8 cellular contexts compared by ENCODE assay signal in the genomic region with DNA sequence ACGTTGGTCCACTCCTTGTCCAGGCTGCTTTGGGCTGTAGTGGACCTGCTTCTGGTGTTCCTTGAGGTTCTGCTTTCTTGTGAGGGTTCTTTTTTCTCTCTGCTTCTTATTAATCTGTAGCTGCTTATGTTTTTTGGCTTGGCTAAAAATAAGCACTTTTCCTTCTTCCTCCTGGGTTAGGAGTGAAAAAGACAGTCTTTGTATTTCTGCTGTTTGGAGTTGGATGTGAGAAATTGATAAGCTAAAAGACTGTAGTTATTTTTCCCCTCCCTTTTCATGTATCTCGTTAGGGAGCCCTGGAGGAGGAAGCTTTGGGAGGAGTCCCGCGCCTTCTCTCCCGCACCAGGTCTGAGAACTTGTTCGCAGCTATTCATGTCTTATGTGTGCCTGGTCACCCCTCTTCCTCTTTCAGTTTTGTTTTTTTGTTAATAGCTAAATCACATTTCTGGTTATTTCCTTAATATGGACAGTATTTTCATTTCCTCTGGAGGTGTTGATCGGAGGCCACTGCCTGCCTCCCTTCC.
DNase-seq lines count a peak whose midpoint lies in the region; ATAC-seq, FAIRE-seq and TF ChIP-seq lines count a peak whose summit lies in the region.
"Had no signal": no experiment of that assay in that cellular context is flagged by ENCODE, and none has a peak within 500 bp of the region (broad histone marks: within the 10 kb centered on the region; RNA-seq: fewer than 3 reads in every experiment).

No MANE protein-coding gene starts in this region.

- DNase-seq in astrocyte (ENCODE audit: low read depth) (no peak), NCI-H2081 (lab: John Stamatoyannopoulos, UW) (no peak), vagina (ENCODE audit: extremely low spot score in 2 of 2) (no peak), iPS-NIHi11 (ENCODE audit: low spot score) (no peak)
- DNase-seq: stimulated activated CD8-positive, alpha-beta memory T cell treated with anti-CD3 and anti-CD28 coated beads, Interleukin-4, amount 100 ng/mL, for 48 hours had no signal

- H3K4me1 Mint-ChIP-seq in IgD-negative memory B cell: peaks cover 29 to 58% (median 48%) of the 10 kb centered on the region in 3 donors
- H3K4me1 Mint-ChIP-seq in astrocyte (ENCODE audit: low read depth, unreplicated experiment): peaks cover 82% of the 10 kb centered on the region

- H3K9ac ChIP-seq in astrocyte (ENCODE audit: low read length): no peak overlapping the region
- H3K9ac ChIP-seq in skeletal muscle tissue (ENCODE audit: low read depth in 1 of 3, low read length in 3 of 3): no peak overlapping the region

- peaks cover 94% of the 10 kb centered on the region for H3K79me2 ChIP-seq in astrocyte (ENCODE audit: insufficient read depth, low read length)

- H3K27me3 ChIP-seq in astrocyte (ENCODE audit: insufficient read depth, low read length): no peaks in the 10 kb centered on the region
- H3K27me3 ChIP-seq in skeletal muscle tissue (ENCODE audit: control insufficient read depth in 3 of 3, insufficient read depth in 3 of 3, low read length in 3 of 3): no peaks in the 10 kb centered on the region
- no peaks in the 10 kb centered on the region for H3K27me3 ChIP-seq in vagina

- H3K4me1 ChIP-seq in astrocyte (ENCODE audit: insufficient read depth, low read length): peaks cover 17% of the 10 kb centered on the region
- H3K4me1 ChIP-seq in skeletal muscle tissue (ENCODE audit: control insufficient read depth in 3 of 3, insufficient read depth in 3 of 3, low read length in 3 of 3): peaks cover 63 to 92% (median 69%) of the 10 kb centered on the region in 3 donors
- peaks cover 28% of the 10 kb centered on the region for H3K4me1 ChIP-seq in vagina

- H3K4me3 ChIP-seq in astrocyte (ENCODE audit: insufficient read depth, low read depth, low read length): no peak overlapping the region
- H3K4me3 ChIP-seq in skeletal muscle tissue (ENCODE audit: low read length in 3 of 3): no peak overlapping the region
- H3K4me3 ChIP-seq in vagina: no peak overlapping the region

- H3K9me3 Mint-ChIP-seq in IgD-negative memory B cell (no peaks in the 10 kb centered on the region), astrocyte (ENCODE audit: unreplicated experiment) (no peaks in the 10 kb centered on the region)

- no peak overlapping the region for H3K27ac ChIP-seq in astrocyte (ENCODE audit: low read depth, low read length)
- H3K27ac ChIP-seq in skeletal muscle tissue (ENCODE audit: low read depth, low read length): peak overlapping the region; percentile 34
- H3K27ac ChIP-seq in vagina: no peak overlapping the region

- no peak for TF ChIP-seq POLR2A in vagina (IDR thresholded peaks at IDR 0.05)

- no peaks in the 10 kb centered on the region for H3K9me3 ChIP-seq in astrocyte (ENCODE audit: insufficient read depth, low read depth, low read length)
- H3K9me3 ChIP-seq in skeletal muscle tissue (ENCODE audit: control insufficient read depth in 3 of 3, low read length in 3 of 3): no peaks in the 10 kb centered on the region
- H3K9me3 ChIP-seq in vagina: no peaks in the 10 kb centered on the region

- peak overlapping the region; percentile 84 to 98 (median 98) for H3K27ac Mint-ChIP-seq in IgD-negative memory B cell
- H3K27ac Mint-ChIP-seq in astrocyte (ENCODE audit: unreplicated experiment): peak overlapping the region; percentile 11

- no peak for FAIRE-seq in astrocyte (lab: Jason Lieb, UNC)

- no peaks in the 10 kb centered on the region for H3K36me3 ChIP-seq in astrocyte (ENCODE audit: insufficient read depth, low read length)
- no peaks in the 10 kb centered on the region for H3K36me3 ChIP-seq in skeletal muscle tissue (ENCODE audit: control insufficient read depth in 3 of 3, insufficient read depth in 3 of 3, low read length in 3 of 3)
- no peaks in the 10 kb centered on the region for H3K36me3 ChIP-seq in vagina

- TF ChIP-seq CTCF in astrocyte (IDR thresholded peaks at IDR 0.05; ENCODE audit: insufficient read depth, low read depth, low read length) (no peak), vagina (IDR thresholded peaks at IDR 0.05) (no peak)

- intact Hi-C loops in vagina (cut with DNase I): no loop called here

- no peak overlapping the region for H3K4me2 ChIP-seq in astrocyte (ENCODE audit: low read length)

- H3K4me3 Mint-ChIP-seq in IgD-negative memory B cell: peak overlapping the region; percentile 77 to 97 (median 90)
- peak overlapping the region; percentile 2 for H3K4me3 Mint-ChIP-seq in astrocyte (ENCODE audit: unreplicated experiment)

- no peak overlapping the region for H2AFZ ChIP-seq in astrocyte (ENCODE audit: low read depth, low read length)

- peaks cover 96% of the 10 kb centered on the region for H4K20me1 ChIP-seq in astrocyte (ENCODE audit: insufficient read depth, low read length)

- ATAC-seq in GM18868 (IDR thresholded peaks at IDR 0.05; ENCODE audit: unreplicated experiment): peak; percentile 32

- H3K36me3 Mint-ChIP-seq in IgD-negative memory B cell (peaks cover 8% of the 10 kb centered on the region), astrocyte (ENCODE audit: low read depth, unreplicated experiment) (peaks cover 10% of the 10 kb centered on the region)

- H3K27me3 Mint-ChIP-seq in IgD-negative memory B cell (no peaks in the 10 kb centered on the region), astrocyte (ENCODE audit: low read depth, unreplicated experiment) (no peaks in the 10 kb centered on the region)
